4 cellular contexts compared by ENCODE assay signal in the genomic region with DNA sequence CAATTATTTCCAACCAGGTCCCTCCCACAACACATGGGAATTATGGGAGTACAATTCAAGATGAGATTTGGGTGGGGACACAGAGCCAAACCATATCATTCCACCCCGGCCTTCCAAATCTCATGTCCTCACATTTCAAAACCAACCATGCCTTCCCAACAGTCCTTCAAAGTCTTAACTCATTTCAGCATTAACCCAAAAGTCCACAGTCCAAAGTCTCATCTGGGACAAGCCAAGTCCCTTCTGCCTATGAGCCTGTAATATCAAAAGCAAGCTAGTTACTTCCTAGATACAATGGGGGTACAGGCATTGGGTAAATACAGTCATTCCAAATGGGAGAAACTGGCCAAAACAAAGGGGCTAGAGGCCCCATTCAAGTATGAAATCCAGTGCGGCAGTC.
DNase-seq lines count a peak whose midpoint lies in the region; ATAC-seq, FAIRE-seq and TF ChIP-seq lines count a peak whose summit lies in the region.
"Not testable (repeated sequence)": the region's sequence is repeated elsewhere in the genome, so short reads cannot be mapped to it uniquely, and the experiment has no call there.

No MANE protein-coding gene starts in this region.

- H3K4me3 ChIP-seq in IMR-90 (ENCODE audit: insufficient read depth, low read depth, low read length); HepG2 (replicated peaks in 1 of 3; ENCODE audit: insufficient read depth in 1 of 3, low read depth in 2 of 3, low read length in 3 of 3); liver (ENCODE audit: low read depth in 1 of 3, low read length in 3 of 3); small intestine (ENCODE audit: low read depth in 1 of 2, low read length in 2 of 2): not testable (repeated sequence)

- not testable (repeated sequence) for H3K79me1 ChIP-seq in IMR-90 (ENCODE audit: low read depth in 1 of 2, low read length in 2 of 2)

- H2BK5ac ChIP-seq in IMR-90 (ENCODE audit: low read depth, low read length, poor library complexity, severe bottlenecking): not testable (repeated sequence)

- H3K23ac ChIP-seq in IMR-90 (ENCODE audit: low read depth, low read length): not testable (repeated sequence)

- dilution Hi-C loops in IMR-90 (cut with HindIII; ENCODE audit: low sequenced_read_pairs, unreplicated experiment): not testable (repeated sequence)

- not testable (repeated sequence) for H3K79me2 ChIP-seq in HepG2 (ENCODE audit: insufficient read depth, low read length)

- DNase-seq in IMR-90; HepG2 (ENCODE audit: low spot score): not testable (repeated sequence)
- peak; percentile 25 for DNase-seq in small intestine

- not testable (repeated sequence) for H3K4me1 ChIP-seq in IMR-90 (ENCODE audit: control insufficient read depth, insufficient read depth, low read length); HepG2 (ENCODE audit: insufficient read depth, low read length); liver (ENCODE audit: control insufficient read depth in 4 of 4, insufficient read depth in 4 of 4, low read length in 3 of 4); small intestine (ENCODE audit: control insufficient read depth in 2 of 2, insufficient read depth in 1 of 2, low read depth in 1 of 2, low read length in 1 of 2)

- 0 out of 2 replicates have a peak overlapping the region, but pooled peaks have one; percentile 28 for H2AK5ac ChIP-seq in IMR-90 (ENCODE audit: low read depth, low read length)

- TF ChIP-seq EP300 in HepG2 (IDR thresholded peaks at IDR 0.05; ENCODE audit: low read depth in 2 of 2, low read length in 2 of 2); HepG2 (CRISPR knock-in tag; IDR thresholded peaks at IDR 0.05; ENCODE audit: borderline replicate concordance): not testable (repeated sequence)

- H3K36me3 ChIP-seq in IMR-90 (ENCODE audit: control insufficient read depth, insufficient read depth, low read length); HepG2 (replicated peaks in 1 of 2; ENCODE audit: control insufficient read depth in 1 of 2, insufficient read depth in 2 of 2, low read length in 2 of 2); liver (ENCODE audit: control insufficient read depth in 4 of 4, insufficient read depth in 3 of 4, low read depth in 1 of 4, low read length in 3 of 4); small intestine (ENCODE audit: control insufficient read depth in 2 of 2, insufficient read depth in 2 of 2, low read length in 2 of 2): not testable (repeated sequence)

- not testable (repeated sequence) for H3K9me1 ChIP-seq in IMR-90 (ENCODE audit: insufficient read depth, low read length)

- not testable (repeated sequence) for H2AFZ ChIP-seq in IMR-90 (replicated peaks; ENCODE audit: low read length, poor library complexity); HepG2 (ENCODE audit: low read length)

- not testable (repeated sequence) for H4K8ac ChIP-seq in IMR-90 (ENCODE audit: low read depth in 2 of 2, low read length in 2 of 2)

- H2AK9ac ChIP-seq in IMR-90 (replicated peaks; ENCODE audit: low read depth, low read length, poor library complexity): not testable (repeated sequence)

- not testable (repeated sequence) for H2BK20ac ChIP-seq in IMR-90 (ENCODE audit: low read depth, low read length)

- H3K9ac ChIP-seq in IMR-90 (ENCODE audit: low read depth, low read length); HepG2 (ENCODE audit: insufficient read depth, low read depth, low read length); liver (ENCODE audit: low read depth in 1 of 2, low read length in 2 of 2): not testable (repeated sequence)

- POLR2A ChIA-PET in IMR-90 (lab: Charles Lee; ENCODE audit: unreplicated experiment); HepG2 (lab: Yijun Ruan, JAX): not testable (repeated sequence)

- not testable (repeated sequence) for H3K27me3 ChIP-seq in IMR-90 (ENCODE audit: control insufficient read depth, insufficient read depth, low read length); HepG2 (ENCODE audit: control insufficient read depth in 1 of 2, insufficient read depth in 2 of 2, low read length in 2 of 2); liver (ENCODE audit: control insufficient read depth in 4 of 4, insufficient read depth in 4 of 4, low read length in 3 of 4); small intestine (ENCODE audit: control insufficient read depth in 2 of 2, insufficient read depth in 2 of 2, low read length in 2 of 2)

- intact Hi-C loops in IMR-90 (cut with micrococcal nuclease); HepG2 (cut with micrococcal nuclease; ENCODE audit: unreplicated experiment): not testable (repeated sequence)

- not testable (repeated sequence) for H4K5ac ChIP-seq in IMR-90 (ENCODE audit: low read depth, low read length)

- not testable (repeated sequence) for H2BK15ac ChIP-seq in IMR-90 (ENCODE audit: low read depth, low read length)

- H3K4ac ChIP-seq in IMR-90 (ENCODE audit: low read depth, low read length): not testable (repeated sequence)

- H4K20me1 ChIP-seq in IMR-90 (ENCODE audit: insufficient read depth, low read length); HepG2 (ENCODE audit: insufficient read depth, low read length): not testable (repeated sequence)

- in situ Hi-C loops in IMR-90 (cut with MboI; ENCODE audit: low sequenced_read_pairs); HepG2 (cut with HindIII; ENCODE audit: extremely low pct_ligation_motif_present, low pct_unique_long_range_greater_than_20kb): not testable (repeated sequence)

- ATAC-seq in IMR-90 (ENCODE audit: low read depth); HepG2: not testable (repeated sequence)

- H2BK120ac ChIP-seq in IMR-90 (ENCODE audit: low read depth, low read length): not testable (repeated sequence)

- not testable (repeated sequence) for H3K56ac ChIP-seq in IMR-90 (ENCODE audit: extremely low read depth, insufficient read depth, low read length)

- not testable (repeated sequence) for FAIRE-seq in HepG2 (lab: Jason Lieb, UNC); small intestine (lab: Jason Lieb, UNC)

- not testable (repeated sequence) for H3K4me2 ChIP-seq in IMR-90 (ENCODE audit: low read depth, low read length); HepG2 (ENCODE audit: low read depth, low read length)

- not testable (repeated sequence) for TF ChIP-seq RAD21 in IMR-90 (IDR thresholded peaks at IDR 0.05; ENCODE audit: low read length); HepG2 (CRISPR knock-in tag; IDR thresholded peaks at IDR 0.05); liver (IDR thresholded peaks at IDR 0.05)

- not testable (repeated sequence) for TF ChIP-seq CTCF in IMR-90 (conservative IDR thresholded peaks at IDR 0.05; ENCODE audit: low read depth, low read length); HepG2 (CRISPR knock-in tag; IDR thresholded peaks at IDR 0.05); liver (IDR thresholded peaks at IDR 0.05; ENCODE audit: low read depth, low read length, missing input control)

- not testable (repeated sequence) for BruUV-seq in IMR-90 (replicated peaks; lab: Mats Ljungman, UMichigan); HepG2 (replicated peaks; lab: Mats Ljungman, UMichigan)

- H3K9me3 ChIP-seq in IMR-90 (ENCODE audit: control insufficient read depth, insufficient read depth, low read length); HepG2 (ENCODE audit: low read length); liver (ENCODE audit: control insufficient read depth in 4 of 4, low read length in 3 of 4); small intestine (ENCODE audit: control insufficient read depth, low read depth): not testable (repeated sequence)

- not testable (repeated sequence) for H3K18ac ChIP-seq in IMR-90 (ENCODE audit: low read depth, low read length)

- WGBS in IMR-90 (ENCODE audit: extremely low coverage in 2 of 2, insufficient read length in 1 of 2), 2 experiments: 86% methylated on average over 1 of the region's 2 CpGs; no CpG with 5 or more reads in 1 of the 2 experiments
- 92% methylated on average over 2 of the region's 2 CpGs for WGBS in HepG2 (ENCODE audit: low lambda C conversion rate)
- WGBS in liver: 65% methylated on average over 2 of the region's 2 CpGs
- WGBS in small intestine, 3 donors: 83 to 88% (median 86%) methylated on average over 2 of the region's 2 CpGs

- not testable (repeated sequence) for TF ChIP-seq POLR2A in IMR-90 (IDR thresholded peaks at IDR 0.05; ENCODE audit: low read depth, low read length); HepG2 (IDR thresholded peaks at IDR 0.05; ENCODE audit: insufficient read depth in 1 of 2, low read depth in 2 of 2, low read length in 2 of 2)

- CTCF ChIA-PET in IMR-90 (lab: Yijun Ruan, JAX); HepG2 (lab: Yijun Ruan, JAX; ENCODE audit: low intra/inter-chr PET ratio, low total read pairs): not testable (repeated sequence)

- H4K91ac ChIP-seq in IMR-90 (ENCODE audit: insufficient read depth, low read depth, low read length): not testable (repeated sequence)

- H3K27ac ChIP-seq in IMR-90 (ENCODE audit: insufficient read depth, low read length); HepG2 (ENCODE audit: extremely low read length, insufficient read depth, low read length); liver (ENCODE audit: low read depth in 1 of 2, low read length in 2 of 2); small intestine (ENCODE audit: low read depth in 1 of 2, low read length in 1 of 2): not testable (repeated sequence)

- not testable (repeated sequence) for H3K14ac ChIP-seq in IMR-90 (replicated peaks; ENCODE audit: low read depth, low read length)

TF ChIP-seq in HepG2, 621 proteins besides CTCF, POLR2A, EP300 and RAD21 (continues in another document):
- 0 out of 2 replicates have a peak, but pooled peaks have one; percentile 17 for TF ChIP-seq ZMYM4 (CRISPR knock-in tag; IDR thresholded peaks at IDR 0.05)

TF ChIP-seq in liver, 16 proteins besides CTCF, POLR2A, EP300 and RAD21:
- TF ChIP-seq HNF4G (IDR thresholded peaks at IDR 0.05) (peak; percentile 51), HNF4A (conservative IDR thresholded peaks at IDR 0.05) (peak; percentile 76 to 88)
